8 cellular contexts compared by ENCODE assay signal in the genomic region with DNA sequence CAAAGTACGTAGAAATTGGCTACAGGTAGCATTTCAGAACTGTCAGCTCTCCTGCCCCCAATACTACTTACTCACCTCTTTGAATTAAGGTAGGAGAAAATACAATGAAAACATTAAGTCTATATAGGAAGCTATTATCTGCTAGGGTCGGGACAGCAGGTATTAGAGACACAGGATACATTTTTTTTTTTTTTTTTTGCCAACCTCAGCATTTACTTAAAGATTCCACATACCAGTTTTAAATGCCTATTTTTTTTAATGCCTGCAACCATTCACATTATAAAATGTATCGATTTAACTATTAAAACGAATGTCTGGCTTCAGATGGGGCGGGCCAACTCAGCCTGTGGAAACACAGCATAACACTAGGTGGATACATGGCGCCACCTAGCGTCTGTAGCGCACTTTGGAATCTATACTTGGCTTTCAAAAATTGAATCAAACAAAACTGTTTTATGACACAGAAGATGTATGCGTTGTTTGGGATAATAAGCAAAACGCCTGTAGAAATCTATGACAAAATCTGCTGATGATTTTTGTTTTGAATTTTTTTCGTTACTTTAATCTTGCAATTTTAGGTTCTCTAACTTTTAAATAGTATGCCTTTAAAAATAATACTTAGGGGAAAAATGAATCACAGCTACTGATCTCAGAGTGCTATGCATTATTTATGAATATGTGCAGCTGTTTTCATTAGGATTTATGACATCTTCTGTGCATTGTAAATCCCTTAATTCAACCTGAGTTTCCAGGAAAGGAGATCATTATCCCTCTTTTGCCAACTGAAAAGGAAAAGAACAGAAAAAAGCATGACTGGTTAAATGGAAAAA.
DNase-seq lines count a peak whose midpoint lies in the region; ATAC-seq, FAIRE-seq and TF ChIP-seq lines count a peak whose summit lies in the region.

No MANE protein-coding gene starts in this region.

- TF ChIP-seq RAD21 in HepG2 (CRISPR knock-in tag; IDR thresholded peaks at IDR 0.05), result peak; percentile 82

- in situ Hi-C loops in HepG2 (cut with HindIII; ENCODE audit: extremely low pct_ligation_motif_present, low pct_unique_long_range_greater_than_20kb), result loop anchor here (5.0 to 25.0 kb wide), 3 partner anchors 378 to 1298 kb away; no protein-coding TSS in a partner anchor

- no peak for TF ChIP-seq EP300 in HepG2 (IDR thresholded peaks at IDR 0.05; ENCODE audit: low read depth in 2 of 2, low read length in 2 of 2)
- no peak for TF ChIP-seq EP300 in HepG2 (CRISPR knock-in tag; IDR thresholded peaks at IDR 0.05; ENCODE audit: borderline replicate concordance)

- intact Hi-C loops in HepG2 (cut with micrococcal nuclease; ENCODE audit: unreplicated experiment), result loop anchor here (1.0 to 10.0 kb wide), 3 partner anchors 537 to 658 kb away; no protein-coding TSS in a partner anchor

- H2AFZ ChIP-seq in HepG2 (ENCODE audit: low read length), result no peak overlapping the region

- H3K9ac ChIP-seq in HepG2 (ENCODE audit: insufficient read depth, low read depth, low read length), result no peak overlapping the region

- no peaks in the 10 kb centered on the region for H3K36me3 ChIP-seq in HepG2 (replicated peaks in 1 of 2; ENCODE audit: control insufficient read depth in 1 of 2, insufficient read depth in 2 of 2, low read length in 2 of 2)

- WGBS in HepG2 (ENCODE audit: low lambda C conversion rate), result 7% methylated on average over 11 of the region's 11 CpGs

- TF ChIP-seq POLR2A in HepG2 (IDR thresholded peaks at IDR 0.05; ENCODE audit: insufficient read depth in 1 of 2, low read depth in 2 of 2, low read length in 2 of 2), result no peak

- peak; percentile 89 for TF ChIP-seq CTCF in HepG2 (CRISPR knock-in tag; IDR thresholded peaks at IDR 0.05)

- no peaks in the 10 kb centered on the region for H3K4me1 ChIP-seq in HepG2 (ENCODE audit: insufficient read depth, low read length)

- POLR2A ChIA-PET in HepG2 (lab: Yijun Ruan, JAX), result no interaction called here

- no peaks in the 10 kb centered on the region for H3K79me2 ChIP-seq in HepG2 (ENCODE audit: insufficient read depth, low read length)

- FAIRE-seq in HepG2 (lab: Jason Lieb, UNC), result peak; percentile 79

- H4K20me1 ChIP-seq in HepG2 (ENCODE audit: insufficient read depth, low read length), result no peaks in the 10 kb centered on the region

- DNase-seq in AML-193 (lab: John Stamatoyannopoulos, UW), result peak; percentile 40 to 43
- DNase-seq in NCI-H2171 treated with DMSO at 0.1 percent for 48 hours (lab: John Stamatoyannopoulos, UW), result peak; percentile 48
- DNase-seq in cerebellar cortex (ENCODE audit: low spot score), result peak; percentile 78
- peak; percentile 53 for DNase-seq in HepG2 (ENCODE audit: low spot score)
- peak; percentile 67 to 73 (median 72) for DNase-seq in stimulated activated CD4-positive, alpha-beta T cell treated with anti-CD3 and anti-CD28 coated beads, TNF-alpha, amount 100 ng/mL, for 24 hours (ENCODE audit: low read depth in 3 of 3)

- no peak overlapping the region for H3K27ac ChIP-seq in HepG2 (ENCODE audit: extremely low read length, insufficient read depth, low read length)

- H3K4me2 ChIP-seq in HepG2 (ENCODE audit: low read depth, low read length), result no peak overlapping the region

- no peak overlapping the region for H3K4me3 ChIP-seq in HepG2 (replicated peaks in 1 of 3; ENCODE audit: insufficient read depth in 1 of 3, low read depth in 2 of 3, low read length in 3 of 3)

- ATAC-seq in GM18870 (IDR thresholded peaks at IDR 0.05; ENCODE audit: unreplicated experiment), result peak; percentile 90
- ATAC-seq in HG03108 (IDR thresholded peaks at IDR 0.05; ENCODE audit: unreplicated experiment), result peak; percentile 63
- ATAC-seq in activated CD4-positive, CD25-positive, alpha-beta regulatory T cell treated with anti-CD3 and anti-CD28 coated beads, Interleukin-2, amount 50 U/mL, for 24 hours, result peak; percentile 61 to 76
- peak; percentile 90 for ATAC-seq in HepG2

- no peaks in the 10 kb centered on the region for H3K27me3 ChIP-seq in HepG2 (ENCODE audit: control insufficient read depth in 1 of 2, insufficient read depth in 2 of 2, low read length in 2 of 2)

- no TSS peak for BruUV-seq in HepG2 (replicated peaks; lab: Mats Ljungman, UMichigan)

- H3K9me3 ChIP-seq in HepG2 (ENCODE audit: low read length), result no peaks in the 10 kb centered on the region

- CTCF ChIA-PET in HepG2 (lab: Yijun Ruan, JAX; ENCODE audit: low intra/inter-chr PET ratio, low total read pairs), result interaction anchor here (0.6 to 3.8 kb wide), 5 partner anchors 378 to 1325 kb away, joined by 3 to 52 read pairs (median 3); no protein-coding TSS in a partner anchor

TF ChIP-seq in HepG2, 621 proteins besides CTCF, POLR2A, EP300 and RAD21:
- 0 out of 3 replicates have a peak, but pooled peaks have one; percentile 14 for TF ChIP-seq MXI1 (IDR thresholded peaks at IDR 0.05; ENCODE audit: borderline replicate concordance, low read depth, low read length)
- TF ChIP-seq, protein P1, sequence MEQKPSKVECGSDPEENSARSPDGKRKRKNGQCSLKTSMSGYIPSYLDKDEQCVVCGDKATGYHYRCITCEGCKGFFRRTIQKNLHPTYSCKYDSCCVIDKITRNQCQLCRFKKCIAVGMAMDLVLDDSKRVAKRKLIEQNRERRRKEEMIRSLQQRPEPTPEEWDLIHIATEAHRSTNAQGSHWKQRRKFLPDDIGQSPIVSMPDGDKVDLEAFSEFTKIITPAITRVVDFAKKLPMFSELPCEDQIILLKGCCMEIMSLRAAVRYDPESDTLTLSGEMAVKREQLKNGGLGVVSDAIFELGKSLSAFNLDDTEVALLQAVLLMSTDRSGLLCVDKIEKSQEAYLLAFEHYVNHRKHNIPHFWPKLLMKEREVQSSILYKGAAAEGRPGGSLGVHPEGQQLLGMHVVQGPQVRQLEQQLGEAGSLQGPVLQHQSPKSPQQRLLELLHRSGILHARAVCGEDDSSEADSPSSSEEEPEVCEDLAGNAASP (CRISPR knock-in tag; IDR thresholded peaks at IDR 0.05; ENCODE audit: borderline replicate concordance), result 0 out of 2 replicates have a peak, but pooled peaks have one; percentile 14
- TF ChIP-seq, protein P2, sequence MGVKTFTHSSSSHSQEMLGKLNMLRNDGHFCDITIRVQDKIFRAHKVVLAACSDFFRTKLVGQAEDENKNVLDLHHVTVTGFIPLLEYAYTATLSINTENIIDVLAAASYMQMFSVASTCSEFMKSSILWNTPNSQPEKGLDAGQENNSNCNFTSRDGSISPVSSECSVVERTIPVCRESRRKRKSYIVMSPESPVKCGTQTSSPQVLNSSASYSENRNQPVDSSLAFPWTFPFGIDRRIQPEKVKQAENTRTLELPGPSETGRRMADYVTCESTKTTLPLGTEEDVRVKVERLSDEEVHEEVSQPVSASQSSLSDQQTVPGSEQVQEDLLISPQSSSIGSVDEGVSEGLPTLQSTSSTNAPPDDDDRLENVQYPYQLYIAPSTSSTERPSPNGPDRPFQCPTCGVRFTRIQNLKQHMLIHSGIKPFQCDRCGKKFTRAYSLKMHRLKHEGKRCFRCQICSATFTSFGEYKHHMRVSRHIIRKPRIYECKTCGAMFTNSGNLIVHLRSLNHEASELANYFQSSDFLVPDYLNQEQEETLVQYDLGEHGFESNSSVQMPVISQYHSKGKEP (CRISPR knock-in tag; IDR thresholded peaks at IDR 0.05), result 0 out of 2 replicates have a peak, but pooled peaks have one; percentile 13
- peak; percentile 96 for TF ChIP-seq MAFF (IDR thresholded peaks at IDR 0.05; ENCODE audit: low read depth, low read length)
- 0 out of 2 replicates have a peak, but pooled peaks have one; percentile 27 for TF ChIP-seq CEBPG (CRISPR knock-in tag; IDR thresholded peaks at IDR 0.05)
- peak; percentile 76 for TF ChIP-seq TEAD3 (CRISPR knock-in tag; optimal IDR thresholded peaks at IDR 0.05; ENCODE audit: borderline replicate concordance)
- TF ChIP-seq MAFK (conservative IDR thresholded peaks at IDR 0.05 in 1 of 2, IDR thresholded peaks at IDR 0.05 in 1 of 2; ENCODE audit: low read length in 2 of 2), result peak; percentile 95 to 97
- no peak for TF ChIP-seq ZNF703 (CRISPR knock-in tag; IDR thresholded peaks at IDR 0.05; ENCODE audit: borderline replicate concordance)
- no peak for TF ChIP-seq ZNF547 (CRISPR knock-in tag; IDR thresholded peaks at IDR 0.05)
- no peak for TF ChIP-seq ZFP41 (CRISPR knock-in tag; IDR thresholded peaks at IDR 0.05; ENCODE audit: borderline replicate concordance)
- TF ChIP-seq STAG1 (CRISPR knock-in tag; IDR thresholded peaks at IDR 0.05), result peak; percentile 96
- peak; percentile 46 for TF ChIP-seq ZFP36 (IDR thresholded peaks at IDR 0.05; ENCODE audit: borderline replicate concordance, low read depth, low read length, partially characterized antibody)
- no peak for TF ChIP-seq ZNF746 (CRISPR knock-in tag; IDR thresholded peaks at IDR 0.05)
- peak; percentile 75 for TF ChIP-seq SMC3 (IDR thresholded peaks at IDR 0.05; ENCODE audit: low read length)
- 0 out of 2 replicates have a peak, but pooled peaks have one; percentile 20 for TF ChIP-seq SP5 (CRISPR knock-in tag; IDR thresholded peaks at IDR 0.05; ENCODE audit: borderline replicate concordance, low read depth)
- TF ChIP-seq, protein P3, sequence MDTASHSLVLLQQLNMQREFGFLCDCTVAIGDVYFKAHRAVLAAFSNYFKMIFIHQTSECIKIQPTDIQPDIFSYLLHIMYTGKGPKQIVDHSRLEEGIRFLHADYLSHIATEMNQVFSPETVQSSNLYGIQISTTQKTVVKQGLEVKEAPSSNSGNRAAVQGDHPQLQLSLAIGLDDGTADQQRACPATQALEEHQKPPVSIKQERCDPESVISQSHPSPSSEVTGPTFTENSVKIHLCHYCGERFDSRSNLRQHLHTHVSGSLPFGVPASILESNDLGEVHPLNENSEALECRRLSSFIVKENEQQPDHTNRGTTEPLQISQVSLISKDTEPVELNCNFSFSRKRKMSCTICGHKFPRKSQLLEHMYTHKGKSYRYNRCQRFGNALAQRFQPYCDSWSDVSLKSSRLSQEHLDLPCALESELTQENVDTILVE (CRISPR knock-in tag; IDR thresholded peaks at IDR 0.05), result 0 out of 2 replicates have a peak, but pooled peaks have one; percentile 48
- TF ChIP-seq ZNF367 (CRISPR knock-in tag; IDR thresholded peaks at IDR 0.05; ENCODE audit: borderline replicate concordance), result no peak
- no peak for TF ChIP-seq PAX8 (CRISPR knock-in tag; IDR thresholded peaks at IDR 0.05; ENCODE audit: borderline replicate concordance)
- TF ChIP-seq RARG (CRISPR knock-in tag; IDR thresholded peaks at IDR 0.05; ENCODE audit: low read depth), result no peak
